36 cellular contexts compared by ENCODE assay signal in the genomic region with DNA sequence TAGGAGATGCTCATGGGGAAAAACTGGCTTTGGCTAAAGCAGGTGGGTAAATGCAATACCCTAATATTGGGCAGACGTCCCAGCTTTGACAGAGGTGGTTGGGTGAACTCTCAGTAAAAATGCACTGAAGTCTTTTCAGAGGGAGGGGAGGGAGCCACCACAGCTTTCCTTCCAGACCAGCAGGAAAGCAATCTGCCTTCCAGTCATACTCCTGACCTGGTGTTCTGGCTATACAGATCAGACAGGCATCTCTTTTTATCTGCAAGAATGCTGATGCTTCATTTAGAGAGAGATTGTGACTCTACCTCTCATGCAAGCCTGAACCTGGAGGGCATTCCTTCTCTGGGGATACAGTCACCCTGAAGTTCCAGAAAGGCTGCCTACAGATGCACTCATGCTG. TPM values are rescaled to one million over a fixed set of nuclear protein-coding genes. Genes with fewer than 3 reads are reported as not detected.
"Had no signal": no experiment of that assay in that cellular context is flagged by ENCODE, and none has a peak within 500 bp of the region (broad histone marks: within the 10 kb centered on the region; RNA-seq: fewer than 3 reads in every experiment).

No MANE protein-coding gene starts in this region.

- DNase-seq: Karpas-422, Kasumi-1, MG63, MM.1S, MV-4-11, NCI-H1048, NCI-H1092, NCI-H1092 treated with DMSO at 0.1 percent for 48 hours, NCI-H1105, NCI-H1105 treated with DMSO at 0.1 percent for 48 hours, NCI-H1417, NCI-H1417 treated with DMSO at 0.1 percent for 48 hours, NCI-H1436, NCI-H1436 treated with DMSO at 0.1 percent for 48 hours, NCI-H146, NCI-H1694, NCI-H1694 treated with DMSO at 0.1 percent for 48 hours, NCI-H187, NCI-H187 treated with DMSO at 0.1 percent for 48 hours, NCI-H1930, NCI-H2029, NCI-H2029 treated with DMSO at 0.1 percent for 48 hours, NCI-H2081, NCI-H2081 treated with DMSO at 0.1 percent for 48 hours, NCI-H2107, NCI-H2171, NCI-H2171 treated with DMSO at 0.1 percent for 48 hours, NCI-H2227 treated with DMSO at 0.1 percent for 48 hours, NCI-H226, NCI-H345, NCI-H446, NCI-H446 treated with DMSO at 0.1 percent for 48 hours, NCI-H510A had no signal

- H3K4me2 ChIP-seq: KMS-11 had no signal

- H3K27ac ChIP-seq: KMS-11 had no signal

- H3K9me3 ChIP-seq: MG63 had no signal

- H3K27me3 ChIP-seq: MG63 had no signal

- H3K4me3 ChIP-seq: MG63 had no signal

- H3K9ac ChIP-seq: KMS-11 had no signal

- H3K36me3 ChIP-seq: MG63 had no signal

RNA-seq across cellular contexts. Expression of a gene that starts 52.6 kb away (rescaled TPM):
- total RNA-seq: LHCN-M2, M059J had no signal
